ENCODE assay signal across 22 cellular contexts in the genomic region with DNA sequence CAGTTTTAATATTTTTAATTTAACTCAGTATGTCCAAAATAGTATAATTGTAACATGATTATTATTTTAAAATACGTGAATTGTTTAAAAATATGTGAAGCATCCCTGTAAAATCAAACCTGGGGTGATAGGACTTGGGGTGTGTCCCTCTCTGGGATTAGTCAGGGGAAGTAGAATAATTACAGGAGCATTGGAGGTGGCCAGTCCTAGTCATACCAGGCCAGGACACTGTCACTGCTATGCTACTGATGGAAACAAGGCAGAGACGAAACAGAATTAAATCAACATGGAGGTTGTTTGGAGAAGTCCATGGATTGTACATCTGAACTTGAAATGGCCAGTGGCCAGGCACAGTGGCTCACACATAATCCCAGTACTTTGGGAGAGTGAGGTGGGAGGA. TPM values are rescaled to one million over a fixed set of nuclear protein-coding genes. Genes with fewer than 3 reads are reported as not detected.
DNase-seq lines count a peak whose midpoint lies in the region; ATAC-seq and TF ChIP-seq lines count a peak whose summit lies in the region.
"Had no signal": no experiment of that assay in that cellular context is flagged by ENCODE, and none has a peak within 500 bp of the region (broad histone marks: within the 10 kb centered on the region; RNA-seq: fewer than 3 reads in every experiment).

No MANE protein-coding gene starts in this region.

- peaks cover 16% of the 10 kb centered on the region for H4K20me1 ChIP-seq in GM23248 (ENCODE audit: insufficient read depth)

- no peaks in the 10 kb centered on the region for H3K9me3 ChIP-seq in CD4-positive, CD25-positive, alpha-beta regulatory T cell (ENCODE audit: control insufficient read depth in 2 of 2, low read length in 2 of 2)
- no peaks in the 10 kb centered on the region for H3K9me3 ChIP-seq in GM23248 (ENCODE audit: low read depth)
- H3K9me3 ChIP-seq: sigmoid colon, uterus had no signal

- peaks cover 44% of the 10 kb centered on the region for H3F3A ChIP-seq in GM23248 (ENCODE audit: insufficient read depth)

- no peak overlapping the region for H3K4me3 ChIP-seq in CD4-positive, CD25-positive, alpha-beta regulatory T cell (ENCODE audit: low read depth, low read length)
- H3K4me3 ChIP-seq in GM23248: no peak overlapping the region
- H3K4me3 ChIP-seq: sigmoid colon, uterus had no signal

- H3K9ac ChIP-seq in GM23248: no peak overlapping the region

- no peak overlapping the region for H3K4me2 ChIP-seq in GM23248 (ENCODE audit: unreplicated experiment)

- in situ Hi-C loops in GM23248 (cut with MboI): no loop called here

- TF ChIP-seq CTCF in natural killer cell (IDR thresholded peaks at IDR 0.05): no peak

- peaks cover 9% of the 10 kb centered on the region for H3K36me3 Mint-ChIP-seq in CD4-positive, CD25-positive, alpha-beta regulatory T cell
- peaks cover 28% of the 10 kb centered on the region for H3K36me3 Mint-ChIP-seq in activated T-helper 2 cell treated with anti-CD3 and anti-CD28 coated beads, Interferon-gamma antibody, Interleukin-2, Interleukin-4, amounts not matched to agents 10 μg/mL and 5 μg/mL and 100 μg/mL, durations not matched to agents 14 hours and 24 hours and 36 hours (ENCODE audit: low read depth)
- H3K36me3 Mint-ChIP-seq in natural killer cell: no peaks in the 10 kb centered on the region

- peaks cover 100% of the 10 kb centered on the region for H3K79me2 ChIP-seq in GM23248 (ENCODE audit: insufficient read depth)

- no peaks in the 10 kb centered on the region for H3K27me3 Mint-ChIP-seq in CD4-positive, CD25-positive, alpha-beta regulatory T cell
- H3K27me3 Mint-ChIP-seq in activated T-helper 2 cell treated with anti-CD3 and anti-CD28 coated beads, Interferon-gamma antibody, Interleukin-2, Interleukin-4, amounts not matched to agents 10 μg/mL and 5 μg/mL and 100 μg/mL, durations not matched to agents 14 hours and 24 hours and 36 hours (ENCODE audit: low read depth): no peaks in the 10 kb centered on the region
- no peaks in the 10 kb centered on the region for H3K27me3 Mint-ChIP-seq in natural killer cell (ENCODE audit: low read depth in 2 of 2)
- H3K27me3 Mint-ChIP-seq: dendritic cell treated with granulocyte-macrophage colony-stimulating factor and Interleukin-4, amounts not matched to agents 40 ng/mL and 50 ng/mL, for 4 days had no signal

- no peaks in the 10 kb centered on the region for H3K9me2 ChIP-seq in GM23248 (ENCODE audit: insufficient read depth)

- no peak for DNase-seq in CD4-positive, CD25-positive, alpha-beta regulatory T cell
- DNase-seq in GM23248 (no peak), natural killer cell (no peak)
- DNase-seq in activated T-helper 2 cell treated with anti-CD3 and anti-CD28 coated beads, Interferon-gamma antibody, Interleukin-2, Interleukin-4, amounts not matched to agents 10 μg/mL and 5 μg/mL and 100 μg/mL, durations not matched to agents 14 hours and 24 hours and 36 hours (ENCODE audit: low spot score): no peak
- no peak for DNase-seq in stimulated activated CD4-positive, alpha-beta T cell treated with anti-CD3 and anti-CD28 coated beads, Interleukin-12 subunit alpha, Interleukin-12 subunit beta, amount 100 ng/mL, for 4 hours
- DNase-seq: AML-193, Calu3, left cardiac atrium, NCI-H2029, sigmoid colon, uterus had no signal

- H2AFZ ChIP-seq in GM23248: no peak overlapping the region

- no peaks in the 10 kb centered on the region for H3K36me3 ChIP-seq in CD4-positive, CD25-positive, alpha-beta regulatory T cell (ENCODE audit: control insufficient read depth, insufficient read depth, low read length)
- H3K36me3 ChIP-seq in GM23248 (ENCODE audit: low read depth): no peaks in the 10 kb centered on the region
- H3K36me3 ChIP-seq: sigmoid colon, uterus had no signal

- H3K4me1 ChIP-seq in CD4-positive, CD25-positive, alpha-beta regulatory T cell (ENCODE audit: control insufficient read depth, insufficient read depth, low read length, poor library complexity, severe bottlenecking): peaks cover 52% of the 10 kb centered on the region
- peaks cover 40% of the 10 kb centered on the region for H3K4me1 ChIP-seq in GM23248 (ENCODE audit: insufficient read depth)

- no peak overlapping the region for H3K27ac ChIP-seq in CD4-positive, CD25-positive, alpha-beta regulatory T cell (ENCODE audit: insufficient read depth, low read length, poor library complexity, severe bottlenecking)
- H3K27ac ChIP-seq in GM23248: 0 out of 2 replicates have a peak overlapping the region, but pooled peaks have one; percentile 16

- peak overlapping the region in 2 of 3 donors; percentile 18 to 94 for H3K27ac Mint-ChIP-seq in CD4-positive, CD25-positive, alpha-beta regulatory T cell
- H3K27ac Mint-ChIP-seq in activated T-helper 2 cell treated with anti-CD3 and anti-CD28 coated beads, Interferon-gamma antibody, Interleukin-2, Interleukin-4, amounts not matched to agents 10 μg/mL and 5 μg/mL and 100 μg/mL, durations not matched to agents 14 hours and 24 hours and 36 hours: peak overlapping the region; percentile 68
- H3K27ac Mint-ChIP-seq in natural killer cell: peak overlapping the region; percentile 63 to 88
- H3K27ac Mint-ChIP-seq: dendritic cell treated with granulocyte-macrophage colony-stimulating factor and Interleukin-4, amounts not matched to agents 40 ng/mL and 50 ng/mL, for 4 days had no signal

- H3K4me1 Mint-ChIP-seq in CD4-positive, CD25-positive, alpha-beta regulatory T cell: peaks cover 15 to 80% (median 51%) of the 10 kb centered on the region in 4 donors
- peaks cover 38% of the 10 kb centered on the region for H3K4me1 Mint-ChIP-seq in activated T-helper 2 cell treated with anti-CD3 and anti-CD28 coated beads, Interferon-gamma antibody, Interleukin-2, Interleukin-4, amounts not matched to agents 10 μg/mL and 5 μg/mL and 100 μg/mL, durations not matched to agents 14 hours and 24 hours and 36 hours (ENCODE audit: low read depth)
- H3K4me1 Mint-ChIP-seq in natural killer cell: peaks cover 58 to 65% of the 10 kb centered on the region in 2 donors

- 84 to 95% methylated on average over 2 of the region's 2 CpGs for WGBS in GM23248 (ENCODE audit: low coverage in 1 of 2, low lambda C conversion rate in 2 of 2, missing lambda C conversion rate in 2 of 2), 2 experiments

- H3K9me3 Mint-ChIP-seq in CD4-positive, CD25-positive, alpha-beta regulatory T cell: no peaks in the 10 kb centered on the region
- no peaks in the 10 kb centered on the region for H3K9me3 Mint-ChIP-seq in activated T-helper 2 cell treated with anti-CD3 and anti-CD28 coated beads, Interferon-gamma antibody, Interleukin-2, Interleukin-4, amounts not matched to agents 10 μg/mL and 5 μg/mL and 100 μg/mL, durations not matched to agents 14 hours and 24 hours and 36 hours
- H3K9me3 Mint-ChIP-seq in natural killer cell: no peaks in the 10 kb centered on the region
- H3K9me3 Mint-ChIP-seq: activated naive CD4-positive, alpha-beta T cell treated with anti-CD3 and anti-CD28 coated beads, Interleukin-2, amount 50 U/mL, for 72 hours; dendritic cell treated with granulocyte-macrophage colony-stimulating factor and Interleukin-4, amounts not matched to agents 40 ng/mL and 50 ng/mL, for 4 days had no signal

- intact Hi-C loops in activated T-helper 2 cell treated with anti-CD3 and anti-CD28 coated beads, Interferon-gamma antibody, Interleukin-2, Interleukin-4, amounts not matched to agents 10 μg/mL and 5 μg/mL and 100 μg/mL, durations not matched to agents 14 hours and 24 hours and 36 hours (cut with micrococcal nuclease): no loop called here
- intact Hi-C loops in natural killer cell (cut with micrococcal nuclease): no loop called here

- H3K27me3 ChIP-seq in CD4-positive, CD25-positive, alpha-beta regulatory T cell (ENCODE audit: control insufficient read depth, insufficient read depth, low read length): no peaks in the 10 kb centered on the region
- H3K27me3 ChIP-seq in GM23248 (replicated peaks; ENCODE audit: insufficient read depth): no peaks in the 10 kb centered on the region
- H3K27me3 ChIP-seq: sigmoid colon, uterus had no signal

- peak overlapping the region in 2 of 4 donors; percentile 35 to 67 for H3K4me3 Mint-ChIP-seq in CD4-positive, CD25-positive, alpha-beta regulatory T cell
- H3K4me3 Mint-ChIP-seq in activated T-helper 2 cell treated with anti-CD3 and anti-CD28 coated beads, Interferon-gamma antibody, Interleukin-2, Interleukin-4, amounts not matched to agents 10 μg/mL and 5 μg/mL and 100 μg/mL, durations not matched to agents 14 hours and 24 hours and 36 hours (ENCODE audit: low read depth): no peak overlapping the region
- peak overlapping the region; percentile 17 for H3K4me3 Mint-ChIP-seq in natural killer cell
- H3K4me3 Mint-ChIP-seq: dendritic cell treated with granulocyte-macrophage colony-stimulating factor and Interleukin-4, amounts not matched to agents 40 ng/mL and 50 ng/mL, for 4 days had no signal

- no peak for ATAC-seq in CD4-positive, CD25-positive, alpha-beta regulatory T cell (ENCODE audit: low read depth in 2 of 2)
- no peak for ATAC-seq in natural killer cell
- ATAC-seq in GM18861 (IDR thresholded peaks at IDR 0.05; ENCODE audit: unreplicated experiment): no peak
- ATAC-seq in HG02852 (IDR thresholded peaks at IDR 0.05; ENCODE audit: unreplicated experiment): no peak
- ATAC-seq: activated CD4-positive, CD25-positive, alpha-beta regulatory T cell treated with anti-CD3 and anti-CD28 coated beads, Interleukin-2, amount 50 U/mL, for 24 hours; left cardiac atrium; Right ventricle myocardium inferior had no signal

RNA-seq across cellular contexts. Expression of gene SZRD1, which starts 16.9 kb away (rescaled TPM):
- total RNA-seq in CD4-positive, CD25-positive, alpha-beta regulatory T cell: 136 TPM
- 10 to 100 TPM; 36.9 to 54.5 (median 44.6) TPM for polyA plus RNA-seq in CD4-positive, CD25-positive, alpha-beta regulatory T cell
- total RNA-seq in GM23248 (2014; rRNA removed; shearing (Covaris generic)): 78.8 and 92.6 TPM in 2 replicates
- 61.1 and 63.8 TPM in 2 replicates for polyA plus RNA-seq in GM23248 (2016; fragmentation: Nextera tagmentation; extraction: Ambion mirVana)
- 198 TPM in 2 replicates for total RNA-seq in activated T-helper 2 cell treated with anti-CD3 and anti-CD28 coated beads, Interferon-gamma antibody, Interleukin-2, Interleukin-4, amounts not matched to agents 10 μg/mL and 5 μg/mL and 100 μg/mL, durations not matched to agents 14 hours and 24 hours and 36 hours
- 100 to 1,000 TPM; 170 to 187 (median 177) TPM for total RNA-seq in natural killer cell

RNA-seq across cellular contexts. Expression of gene FBXO42, which starts 31.6 kb away (rescaled TPM):
- 22.0 TPM for total RNA-seq in CD4-positive, CD25-positive, alpha-beta regulatory T cell
- 10 to 100 TPM; 13.5 to 23.2 (median 21.5) TPM for polyA plus RNA-seq in CD4-positive, CD25-positive, alpha-beta regulatory T cell
- total RNA-seq in GM23248 (2014; rRNA removed; shearing (Covaris generic)): 20.2 and 27.8 TPM in 2 replicates
- polyA plus RNA-seq in GM23248 (2016; fragmentation: Nextera tagmentation; extraction: Ambion mirVana): 16.9 and 17.1 TPM in 2 replicates
- 17.9 and 18.5 TPM in 2 replicates for total RNA-seq in activated T-helper 2 cell treated with anti-CD3 and anti-CD28 coated beads, Interferon-gamma antibody, Interleukin-2, Interleukin-4, amounts not matched to agents 10 μg/mL and 5 μg/mL and 100 μg/mL, durations not matched to agents 14 hours and 24 hours and 36 hours
- 10 to 100 TPM; 19.5 to 24.5 (median 24.1) TPM for total RNA-seq in natural killer cell

RNA-seq across cellular contexts. Expression of gene SPATA21, which starts 53.3 kb away (rescaled TPM):
- not detected for total RNA-seq in CD4-positive, CD25-positive, alpha-beta regulatory T cell
- polyA plus RNA-seq in CD4-positive, CD25-positive, alpha-beta regulatory T cell: not detected
- not detected in 2 replicates for total RNA-seq in GM23248 (2014; rRNA removed; shearing (Covaris generic))
- polyA plus RNA-seq in GM23248 (2016; fragmentation: Nextera tagmentation; extraction: Ambion mirVana): not detected in 2 replicates
- not detected in 2 replicates for total RNA-seq in activated T-helper 2 cell treated with anti-CD3 and anti-CD28 coated beads, Interferon-gamma antibody, Interleukin-2, Interleukin-4, amounts not matched to agents 10 μg/mL and 5 μg/mL and 100 μg/mL, durations not matched to agents 14 hours and 24 hours and 36 hours
- total RNA-seq in natural killer cell: under 1 TPM; 0.35 to 0.55 (median 0.36) TPM
- total RNA-seq: activated naive CD4-positive, alpha-beta T cell treated with anti-CD3 and anti-CD28 coated beads, Interleukin-2, amount 50 U/mL, for 72 hours; Calu3; frontal cortex; left cardiac atrium; NCI-H460; omental fat pad; Right ventricle myocardium inferior; sigmoid colon; subcutaneous adipose tissue; T-helper 2 cell treated with Interferon-gamma antibody and Interleukin-4, amounts not matched to agents 100 ng/mL and 5 ng/mL, for 36 hours had no signal

RNA-seq across cellular contexts. Expression of gene NECAP2, which starts 56.6 kb away (rescaled TPM):
- 147 TPM for total RNA-seq in CD4-positive, CD25-positive, alpha-beta regulatory T cell
- 100 to 1,000 TPM; 276 to 323 (median 303) TPM for polyA plus RNA-seq in CD4-positive, CD25-positive, alpha-beta regulatory T cell
- total RNA-seq in GM23248 (2014; rRNA removed; shearing (Covaris generic)): 112 and 117 TPM in 2 replicates
- polyA plus RNA-seq in GM23248 (2016; fragmentation: Nextera tagmentation; extraction: Ambion mirVana): 102 and 106 TPM in 2 replicates
- total RNA-seq in activated T-helper 2 cell treated with anti-CD3 and anti-CD28 coated beads, Interferon-gamma antibody, Interleukin-2, Interleukin-4, amounts not matched to agents 10 μg/mL and 5 μg/mL and 100 μg/mL, durations not matched to agents 14 hours and 24 hours and 36 hours: 75.2 and 79.4 TPM in 2 replicates
- 10 to 100 TPM; 62.1 to 73.1 (median 73.0) TPM for total RNA-seq in natural killer cell
